25 cellular contexts compared by ENCODE assay signal in the genomic region with DNA sequence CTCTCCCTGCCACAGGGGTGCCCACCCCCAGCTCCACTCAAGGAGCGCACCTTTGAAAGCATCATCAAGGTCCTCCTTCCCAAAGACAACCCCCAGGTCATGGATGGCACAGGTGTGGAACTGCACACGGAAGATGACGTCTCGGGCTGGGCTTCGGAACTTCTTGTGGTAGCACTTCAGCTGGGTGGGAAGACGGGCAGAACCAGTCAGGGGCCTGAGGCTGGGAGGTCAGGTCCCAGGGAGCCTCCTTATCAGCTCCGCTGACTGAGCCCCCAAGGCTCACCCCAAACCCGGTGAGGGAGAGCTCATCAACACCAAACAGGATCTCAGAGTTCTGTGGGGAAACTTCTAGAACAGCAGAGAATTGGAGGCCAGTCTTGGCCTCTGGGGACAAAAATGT.
"Had no signal": no experiment of that assay in that cellular context is flagged by ENCODE, and none has a peak within 500 bp of the region (broad histone marks: within the 10 kb centered on the region; RNA-seq: fewer than 3 reads in every experiment).

No MANE protein-coding gene starts in this region.

- H3K27me3 ChIP-seq: adrenal gland, foreskin keratinocyte, right atrium auricular region, tibial nerve had no signal

- DNase-seq: activated CD4-positive, alpha-beta T cell treated with anti-CD3 and anti-CD28 coated beads for 48 hours; activated CD4-positive, alpha-beta T cell treated with anti-CD3 and anti-CD28 coated beads, Interleukin-2, amount 50 U/mL, for 48 hours; activated CD8-positive, alpha-beta memory T cell treated with anti-CD3 and anti-CD28 coated beads for 24 hours; activated effector memory CD4-positive, alpha-beta T cell treated with anti-CD3 and anti-CD28 coated beads, Interleukin-2, amount 50 U/mL, for 16 hours; activated naive CD4-positive, alpha-beta T cell treated with anti-CD3 and anti-CD28 coated beads for 36 hours; activated naive CD8-positive, alpha-beta T cell treated with anti-CD3 and anti-CD28 coated beads for 36 hours; adrenal gland; cortex of kidney; foreskin keratinocyte; left cardiac atrium; naive thymus-derived CD8-positive, alpha-beta T cell; occipital lobe; SK-N-SH; stimulated activated CD4-positive, alpha-beta T cell treated with anti-CD3 and anti-CD28 coated beads, Interleukin-2, amount 100 ng/mL, for 48 hours; stimulated activated naive CD8-positive, alpha-beta T cell treated with anti-CD3 and anti-CD28 coated beads, Interleukin-15, Interleukin-2, amounts not matched to agents 100 U/mL and 50 U/mL, for 24 hours; substantia nigra; SW 1271; T-helper 17 cell; T1000; WERI-Rb-1 had no signal

- H3K4me1 ChIP-seq: foreskin keratinocyte had no signal

- ATAC-seq: activated CD4-positive, CD25-positive, alpha-beta regulatory T cell treated with anti-CD3 and anti-CD28 coated beads, Interleukin-2, amount 50 U/mL, for 24 hours; foreskin keratinocyte; left cardiac atrium; naive thymus-derived CD8-positive, alpha-beta T cell; stimulated activated naive CD8-positive, alpha-beta T cell treated with anti-CD3 and anti-CD28 coated beads, Interleukin-15, Interleukin-2, amounts not matched to agents 100 U/mL and 50 U/mL, for 24 hours; T-helper 17 cell had no signal

- H3K4me3 ChIP-seq: adrenal gland, neural progenitor cell, right atrium auricular region, tibial nerve had no signal

- H3K36me3 ChIP-seq: neural progenitor cell, WERI-Rb-1 had no signal

- H3K9me3 ChIP-seq: adrenal gland, right atrium auricular region, SK-N-SH, tibial nerve had no signal

- H3K27ac ChIP-seq: foreskin keratinocyte, neural progenitor cell, parathyroid adenoma, right atrium auricular region, tibial nerve, WERI-Rb-1 had no signal
